ENCODE assay signal across 1 cellular context in the genomic region with DNA sequence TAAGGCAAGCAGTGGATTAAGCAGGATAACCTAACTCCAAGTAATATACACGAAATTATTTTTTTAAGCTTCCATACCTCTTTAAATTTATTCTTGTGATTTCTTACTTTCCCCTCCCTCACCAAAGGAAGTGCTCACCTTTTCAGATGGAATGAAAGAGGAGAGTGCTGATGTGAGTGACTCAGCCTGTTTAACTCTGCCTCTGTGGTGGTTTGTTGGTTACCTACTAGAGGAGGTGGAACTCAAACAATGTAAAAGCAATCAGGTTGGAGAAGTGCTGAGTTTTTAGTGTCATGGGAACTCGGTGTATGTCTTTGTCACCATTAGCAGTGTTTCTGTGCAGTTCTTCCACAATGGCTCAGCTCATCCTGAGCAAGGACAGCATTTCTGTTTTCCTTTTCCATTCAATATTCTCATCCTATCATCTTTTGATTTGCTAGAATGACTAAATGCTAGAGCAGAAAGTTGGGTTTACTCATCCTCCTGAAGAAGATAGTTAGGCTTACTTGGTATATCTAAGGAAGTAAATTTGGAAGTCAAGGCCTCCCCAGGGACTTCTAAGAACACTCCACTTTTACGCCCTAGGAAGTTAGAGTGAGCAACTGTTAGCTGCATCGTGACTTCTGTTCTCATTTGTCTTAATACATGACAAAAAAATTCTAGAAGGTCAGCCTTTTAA.
TF ChIP-seq lines count a peak whose summit lies in the region.

No MANE protein-coding gene starts in this region.

TF ChIP-seq in GM23338, 12 proteins besides CTCF, POLR2A, EP300 and RAD21:
- TF ChIP-seq, protein P1, sequence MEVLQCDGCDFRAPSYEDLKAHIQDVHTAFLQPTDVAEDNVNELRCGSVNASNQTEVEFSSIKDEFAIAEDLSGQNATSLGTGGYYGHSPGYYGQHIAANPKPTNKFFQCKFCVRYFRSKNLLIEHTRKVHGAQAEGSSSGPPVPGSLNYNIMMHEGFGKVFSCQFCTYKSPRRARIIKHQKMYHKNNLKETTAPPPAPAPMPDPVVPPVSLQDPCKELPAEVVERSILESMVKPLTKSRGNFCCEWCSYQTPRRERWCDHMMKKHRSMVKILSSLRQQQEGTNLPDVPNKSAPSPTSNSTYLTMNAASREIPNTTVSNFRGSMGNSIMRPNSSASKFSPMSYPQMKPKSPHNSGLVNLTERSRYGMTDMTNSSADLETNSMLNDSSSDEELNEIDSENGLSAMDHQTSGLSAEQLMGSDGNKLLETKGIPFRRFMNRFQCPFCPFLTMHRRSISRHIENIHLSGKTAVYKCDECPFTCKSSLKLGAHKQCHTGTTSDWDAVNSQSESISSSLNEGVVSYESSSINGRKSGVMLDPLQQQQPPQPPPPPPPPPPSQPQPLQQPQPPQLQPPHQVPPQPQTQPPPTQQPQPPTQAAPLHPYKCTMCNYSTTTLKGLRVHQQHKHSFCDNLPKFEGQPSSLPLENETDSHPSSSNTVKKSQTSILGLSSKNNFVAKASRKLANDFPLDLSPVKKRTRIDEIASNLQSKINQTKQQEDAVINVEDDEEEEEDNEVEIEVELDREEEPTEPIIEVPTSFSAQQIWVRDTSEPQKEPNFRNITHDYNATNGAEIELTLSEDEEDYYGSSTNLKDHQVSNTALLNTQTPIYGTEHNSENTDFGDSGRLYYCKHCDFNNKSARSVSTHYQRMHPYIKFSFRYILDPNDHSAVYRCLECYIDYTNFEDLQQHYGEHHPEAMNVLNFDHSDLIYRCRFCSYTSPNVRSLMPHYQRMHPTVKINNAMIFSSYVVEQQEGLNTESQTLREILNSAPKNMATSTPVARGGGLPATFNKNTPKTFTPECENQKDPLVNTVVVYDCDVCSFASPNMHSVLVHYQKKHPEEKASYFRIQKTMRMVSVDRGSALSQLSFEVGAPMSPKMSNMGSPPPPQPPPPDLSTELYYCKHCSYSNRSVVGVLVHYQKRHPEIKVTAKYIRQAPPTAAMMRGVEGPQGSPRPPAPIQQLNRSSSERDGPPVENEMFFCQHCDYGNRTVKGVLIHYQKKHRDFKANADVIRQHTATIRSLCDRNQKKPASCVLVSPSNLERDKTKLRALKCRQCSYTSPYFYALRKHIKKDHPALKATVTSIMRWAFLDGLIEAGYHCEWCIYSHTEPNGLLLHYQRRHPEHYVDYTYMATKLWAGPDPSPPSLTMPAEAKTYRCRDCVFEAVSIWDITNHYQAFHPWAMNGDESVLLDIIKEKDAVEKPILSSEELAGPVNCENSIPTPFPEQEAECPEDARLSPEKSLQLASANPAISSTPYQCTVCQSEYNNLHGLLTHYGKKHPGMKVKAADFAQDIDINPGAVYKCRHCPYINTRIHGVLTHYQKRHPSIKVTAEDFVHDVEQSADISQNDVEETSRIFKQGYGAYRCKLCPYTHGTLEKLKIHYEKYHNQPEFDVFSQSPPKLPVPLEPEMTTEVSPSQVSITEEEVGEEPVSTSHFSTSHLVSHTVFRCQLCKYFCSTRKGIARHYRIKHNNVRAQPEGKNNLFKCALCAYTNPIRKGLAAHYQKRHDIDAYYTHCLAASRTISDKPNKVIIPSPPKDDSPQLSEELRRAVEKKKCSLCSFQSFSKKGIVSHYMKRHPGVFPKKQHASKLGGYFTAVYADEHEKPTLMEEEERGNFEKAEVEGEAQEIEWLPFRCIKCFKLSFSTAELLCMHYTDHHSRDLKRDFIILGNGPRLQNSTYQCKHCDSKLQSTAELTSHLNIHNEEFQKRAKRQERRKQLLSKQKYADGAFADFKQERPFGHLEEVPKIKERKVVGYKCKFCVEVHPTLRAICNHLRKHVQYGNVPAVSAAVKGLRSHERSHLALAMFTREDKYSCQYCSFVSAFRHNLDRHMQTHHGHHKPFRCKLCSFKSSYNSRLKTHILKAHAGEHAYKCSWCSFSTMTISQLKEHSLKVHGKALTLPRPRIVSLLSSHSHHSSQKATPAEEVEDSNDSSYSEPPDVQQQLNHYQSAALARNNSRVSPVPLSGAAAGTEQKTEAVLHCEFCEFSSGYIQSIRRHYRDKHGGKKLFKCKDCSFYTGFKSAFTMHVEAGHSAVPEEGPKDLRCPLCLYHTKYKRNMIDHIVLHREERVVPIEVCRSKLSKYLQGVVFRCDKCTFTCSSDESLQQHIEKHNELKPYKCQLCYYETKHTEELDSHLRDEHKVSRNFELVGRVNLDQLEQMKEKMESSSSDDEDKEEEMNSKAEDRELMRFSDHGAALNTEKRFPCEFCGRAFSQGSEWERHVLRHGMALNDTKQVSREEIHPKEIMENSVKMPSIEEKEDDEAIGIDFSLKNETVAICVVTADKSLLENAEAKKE (CRISPR knock-in tag; IDR thresholded peaks at IDR 0.05), result no peak
- no peak for TF ChIP-seq ZNF114 (CRISPR knock-in tag; IDR thresholded peaks at IDR 0.05)
- TF ChIP-seq ZNF331 (CRISPR knock-in tag; IDR thresholded peaks at IDR 0.05; ENCODE audit: low read depth), result no peak
- TF ChIP-seq EZH2 (IDR thresholded peaks at IDR 0.05; ENCODE audit: low read depth, unreplicated experiment), result no peak
- TF ChIP-seq POLR2AphosphoS5 (IDR thresholded peaks at IDR 0.05; ENCODE audit: low read depth), result no peak
